In the genomic region with DNA sequence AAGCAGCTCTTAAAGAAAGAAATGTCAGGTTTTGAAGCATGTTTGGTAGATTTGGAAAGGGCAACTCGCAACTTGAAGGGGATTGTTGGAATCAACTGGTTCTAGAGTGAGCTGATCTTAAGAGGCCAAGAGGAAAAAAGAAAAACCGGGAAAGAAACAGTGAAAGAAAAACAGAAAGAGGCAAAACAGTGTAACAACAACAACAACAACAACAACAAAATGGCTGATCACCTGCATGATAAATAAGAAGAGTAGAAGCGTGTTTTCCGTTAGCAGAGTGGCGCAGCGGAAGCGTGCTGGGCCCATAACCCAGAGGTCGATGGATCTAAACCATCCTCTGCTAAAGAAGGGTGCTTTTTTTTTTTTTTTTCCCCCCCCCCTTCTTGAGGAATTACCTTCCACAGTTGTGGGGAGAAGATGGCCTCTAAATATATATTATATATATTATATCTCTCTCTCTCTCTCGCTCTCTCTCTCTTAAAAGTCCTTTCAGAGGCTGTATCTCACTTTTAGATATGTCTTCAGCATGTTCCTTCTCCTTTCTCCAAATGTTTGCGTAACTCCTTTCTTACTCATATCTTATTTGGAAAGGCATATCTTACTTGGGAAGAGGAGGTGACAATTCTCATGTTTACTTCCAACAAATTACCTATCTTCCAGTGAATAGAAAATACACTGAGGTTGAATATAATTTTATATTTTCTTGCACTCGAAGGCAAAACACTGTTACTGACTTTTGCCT, we compare ENCODE assay signal across 1 cellular context.
TF ChIP-seq lines count a peak whose summit lies in the region.

No MANE protein-coding gene starts in this region.

TF ChIP-seq in GM12878, 131 proteins besides CTCF, POLR2A, EP300 and RAD21 (continued from another document and continues in another):
- TF ChIP-seq, protein P1, sequence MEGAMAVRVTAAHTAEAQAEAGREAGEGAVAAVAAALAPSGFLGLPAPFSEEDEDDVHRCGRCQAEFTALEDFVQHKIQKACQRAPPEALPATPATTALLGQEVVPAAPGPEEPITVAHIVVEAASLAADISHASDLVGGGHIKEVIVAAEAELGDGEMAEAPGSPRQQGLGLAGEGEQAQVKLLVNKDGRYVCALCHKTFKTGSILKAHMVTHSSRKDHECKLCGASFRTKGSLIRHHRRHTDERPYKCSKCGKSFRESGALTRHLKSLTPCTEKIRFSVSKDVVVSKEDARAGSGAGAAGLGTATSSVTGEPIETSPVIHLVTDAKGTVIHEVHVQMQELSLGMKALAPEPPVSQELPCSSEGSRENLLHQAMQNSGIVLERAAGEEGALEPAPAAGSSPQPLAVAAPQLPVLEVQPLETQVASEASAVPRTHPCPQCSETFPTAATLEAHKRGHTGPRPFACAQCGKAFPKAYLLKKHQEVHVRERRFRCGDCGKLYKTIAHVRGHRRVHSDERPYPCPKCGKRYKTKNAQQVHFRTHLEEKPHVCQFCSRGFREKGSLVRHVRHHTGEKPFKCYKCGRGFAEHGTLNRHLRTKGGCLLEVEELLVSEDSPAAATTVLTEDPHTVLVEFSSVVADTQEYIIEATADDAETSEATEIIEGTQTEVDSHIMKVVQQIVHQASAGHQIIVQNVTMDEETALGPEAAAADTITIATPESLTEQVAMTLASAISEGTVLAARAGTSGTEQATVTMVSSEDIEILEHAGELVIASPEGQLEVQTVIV (IDR thresholded peaks at IDR 0.05; ENCODE audit: borderline replicate concordance, partially characterized antibody) = no peak
- TF ChIP-seq, protein P2, sequence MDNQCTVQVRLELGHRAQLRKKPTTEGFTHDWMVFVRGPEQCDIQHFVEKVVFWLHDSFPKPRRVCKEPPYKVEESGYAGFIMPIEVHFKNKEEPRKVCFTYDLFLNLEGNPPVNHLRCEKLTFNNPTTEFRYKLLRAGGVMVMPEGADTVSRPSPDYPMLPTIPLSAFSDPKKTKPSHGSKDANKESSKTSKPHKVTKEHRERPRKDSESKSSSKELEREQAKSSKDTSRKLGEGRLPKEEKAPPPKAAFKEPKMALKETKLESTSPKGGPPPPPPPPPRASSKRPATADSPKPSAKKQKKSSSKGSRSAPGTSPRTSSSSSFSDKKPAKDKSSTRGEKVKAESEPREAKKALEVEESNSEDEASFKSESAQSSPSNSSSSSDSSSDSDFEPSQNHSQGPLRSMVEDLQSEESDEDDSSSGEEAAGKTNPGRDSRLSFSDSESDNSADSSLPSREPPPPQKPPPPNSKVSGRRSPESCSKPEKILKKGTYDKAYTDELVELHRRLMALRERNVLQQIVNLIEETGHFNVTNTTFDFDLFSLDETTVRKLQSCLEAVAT (IDR thresholded peaks at IDR 0.05) = peak; percentile 62; the same call in 1 of the 2 replicates
- TF ChIP-seq ESRRA (IDR thresholded peaks at IDR 0.05; ENCODE audit: low read length) (no peak), NR2F1 (conservative IDR thresholded peaks at IDR 0.05) (no peak), SMARCA5 (IDR thresholded peaks at IDR 0.05) (no peak), CEBPB (IDR thresholded peaks at IDR 0.05; ENCODE audit: borderline replicate concordance in 1 of 2, low read depth in 2 of 2, low read length in 2 of 2) (no peak), HCFC1 (IDR thresholded peaks at IDR 0.05; ENCODE audit: low read length) (no peak), HDAC6 (IDR thresholded peaks at IDR 0.05; ENCODE audit: unreplicated experiment) (no peak), WRNIP1 (IDR thresholded peaks at IDR 0.05; ENCODE audit: borderline replicate concordance, low read depth, low read length) (no peak), NRF1 (conservative IDR thresholded peaks at IDR 0.05; ENCODE audit: low read depth, low read length) (no peak), MTA3 (IDR thresholded peaks at IDR 0.05; ENCODE audit: borderline replicate concordance, low read length) (0 out of 2 replicates have a peak, but pooled peaks have one; percentile 16), MXI1 (IDR thresholded peaks at IDR 0.05; ENCODE audit: low read depth, low read length) (no peak), ATF7 (IDR thresholded peaks at IDR 0.05; ENCODE audit: low read depth) (no peak), ZNF384 (IDR thresholded peaks at IDR 0.05; ENCODE audit: borderline replicate concordance, low read depth, low read length) (no peak), SP1 (IDR thresholded peaks at IDR 0.05; ENCODE audit: low read depth, low read length) (no peak), RELA (IDR thresholded peaks at IDR 0.05; ENCODE audit: borderline replicate concordance, partially characterized antibody) (no peak), FOXM1 (IDR thresholded peaks at IDR 0.05; ENCODE audit: low read depth, low read length) (no peak), ZNF24 (IDR thresholded peaks at IDR 0.05) (peak; percentile 81), GABPA (IDR thresholded peaks at IDR 0.05; ENCODE audit: low read depth) (no peak), EGR1 (IDR thresholded peaks at IDR 0.05; ENCODE audit: borderline replicate concordance in 1 of 2, low read depth in 2 of 2, low read length in 2 of 2) (no peak), TARDBP (IDR thresholded peaks at IDR 0.05; ENCODE audit: borderline replicate concordance) (peak; percentile 74; the same call in 1 of the 2 replicates), CHD2 (IDR thresholded peaks at IDR 0.05; ENCODE audit: borderline replicate concordance, low read depth, low read length) (no peak), ETV6 (conservative IDR thresholded peaks at IDR 0.05 in 1 of 2, IDR thresholded peaks at IDR 0.05 in 1 of 2; ENCODE audit: borderline replicate concordance in 1 of 2, low read depth in 1 of 2) (no peak), PAX5 (IDR thresholded peaks at IDR 0.05; ENCODE audit: borderline replicate concordance, low read depth, low read length) (no peak), SIX5 (IDR thresholded peaks at IDR 0.05; ENCODE audit: low read depth, low read length, severe bottlenecking) (no peak)
- TF ChIP-seq, protein P3, sequence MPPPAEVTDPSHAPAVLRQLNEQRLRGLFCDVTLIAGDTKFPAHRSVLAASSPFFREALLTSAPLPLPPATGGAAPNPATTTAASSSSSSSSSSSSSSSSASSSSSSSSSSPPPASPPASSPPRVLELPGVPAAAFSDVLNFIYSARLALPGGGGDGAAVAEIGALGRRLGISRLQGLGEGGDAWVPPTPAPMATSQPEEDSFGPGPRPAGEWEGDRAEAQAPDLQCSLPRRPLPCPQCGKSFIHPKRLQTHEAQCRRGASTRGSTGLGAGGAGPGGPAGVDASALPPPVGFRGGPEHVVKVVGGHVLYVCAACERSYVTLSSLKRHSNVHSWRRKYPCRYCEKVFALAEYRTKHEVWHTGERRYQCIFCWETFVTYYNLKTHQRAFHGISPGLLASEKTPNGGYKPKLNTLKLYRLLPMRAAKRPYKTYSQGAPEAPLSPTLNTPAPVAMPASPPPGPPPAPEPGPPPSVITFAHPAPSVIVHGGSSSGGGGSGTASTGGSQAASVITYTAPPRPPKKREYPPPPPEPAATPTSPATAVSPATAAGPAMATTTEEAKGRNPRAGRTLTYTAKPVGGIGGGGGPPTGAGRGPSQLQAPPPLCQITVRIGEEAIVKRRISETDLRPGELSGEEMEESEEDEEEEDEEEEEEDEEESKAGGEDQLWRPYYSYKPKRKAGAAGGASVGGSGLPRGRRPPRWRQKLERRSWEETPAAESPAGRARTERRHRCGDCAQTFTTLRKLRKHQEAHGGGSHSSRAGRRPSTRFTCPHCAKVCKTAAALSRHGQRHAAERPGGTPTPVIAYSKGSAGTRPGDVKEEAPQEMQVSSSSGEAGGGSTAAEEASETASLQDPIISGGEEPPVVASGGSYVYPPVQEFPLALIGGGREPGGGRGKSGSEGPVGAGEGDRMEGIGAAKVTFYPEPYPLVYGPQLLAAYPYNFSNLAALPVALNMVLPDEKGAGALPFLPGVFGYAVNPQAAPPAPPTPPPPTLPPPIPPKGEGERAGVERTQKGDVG (CRISPR knock-in tag; IDR thresholded peaks at IDR 0.05) = no peak
- TF ChIP-seq, protein P4, sequence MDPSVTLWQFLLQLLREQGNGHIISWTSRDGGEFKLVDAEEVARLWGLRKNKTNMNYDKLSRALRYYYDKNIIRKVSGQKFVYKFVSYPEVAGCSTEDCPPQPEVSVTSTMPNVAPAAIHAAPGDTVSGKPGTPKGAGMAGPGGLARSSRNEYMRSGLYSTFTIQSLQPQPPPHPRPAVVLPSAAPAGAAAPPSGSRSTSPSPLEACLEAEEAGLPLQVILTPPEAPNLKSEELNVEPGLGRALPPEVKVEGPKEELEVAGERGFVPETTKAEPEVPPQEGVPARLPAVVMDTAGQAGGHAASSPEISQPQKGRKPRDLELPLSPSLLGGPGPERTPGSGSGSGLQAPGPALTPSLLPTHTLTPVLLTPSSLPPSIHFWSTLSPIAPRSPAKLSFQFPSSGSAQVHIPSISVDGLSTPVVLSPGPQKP (IDR thresholded peaks at IDR 0.05; ENCODE audit: low read depth, low read length) = no peak
- TF ChIP-seq, protein P5, sequence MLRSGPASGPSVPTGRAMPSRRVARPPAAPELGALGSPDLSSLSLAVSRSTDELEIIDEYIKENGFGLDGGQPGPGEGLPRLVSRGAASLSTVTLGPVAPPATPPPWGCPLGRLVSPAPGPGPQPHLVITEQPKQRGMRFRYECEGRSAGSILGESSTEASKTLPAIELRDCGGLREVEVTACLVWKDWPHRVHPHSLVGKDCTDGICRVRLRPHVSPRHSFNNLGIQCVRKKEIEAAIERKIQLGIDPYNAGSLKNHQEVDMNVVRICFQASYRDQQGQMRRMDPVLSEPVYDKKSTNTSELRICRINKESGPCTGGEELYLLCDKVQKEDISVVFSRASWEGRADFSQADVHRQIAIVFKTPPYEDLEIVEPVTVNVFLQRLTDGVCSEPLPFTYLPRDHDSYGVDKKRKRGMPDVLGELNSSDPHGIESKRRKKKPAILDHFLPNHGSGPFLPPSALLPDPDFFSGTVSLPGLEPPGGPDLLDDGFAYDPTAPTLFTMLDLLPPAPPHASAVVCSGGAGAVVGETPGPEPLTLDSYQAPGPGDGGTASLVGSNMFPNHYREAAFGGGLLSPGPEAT (IDR thresholded peaks at IDR 0.05; ENCODE audit: low read depth) = no peak
- TF ChIP-seq, protein P6, sequence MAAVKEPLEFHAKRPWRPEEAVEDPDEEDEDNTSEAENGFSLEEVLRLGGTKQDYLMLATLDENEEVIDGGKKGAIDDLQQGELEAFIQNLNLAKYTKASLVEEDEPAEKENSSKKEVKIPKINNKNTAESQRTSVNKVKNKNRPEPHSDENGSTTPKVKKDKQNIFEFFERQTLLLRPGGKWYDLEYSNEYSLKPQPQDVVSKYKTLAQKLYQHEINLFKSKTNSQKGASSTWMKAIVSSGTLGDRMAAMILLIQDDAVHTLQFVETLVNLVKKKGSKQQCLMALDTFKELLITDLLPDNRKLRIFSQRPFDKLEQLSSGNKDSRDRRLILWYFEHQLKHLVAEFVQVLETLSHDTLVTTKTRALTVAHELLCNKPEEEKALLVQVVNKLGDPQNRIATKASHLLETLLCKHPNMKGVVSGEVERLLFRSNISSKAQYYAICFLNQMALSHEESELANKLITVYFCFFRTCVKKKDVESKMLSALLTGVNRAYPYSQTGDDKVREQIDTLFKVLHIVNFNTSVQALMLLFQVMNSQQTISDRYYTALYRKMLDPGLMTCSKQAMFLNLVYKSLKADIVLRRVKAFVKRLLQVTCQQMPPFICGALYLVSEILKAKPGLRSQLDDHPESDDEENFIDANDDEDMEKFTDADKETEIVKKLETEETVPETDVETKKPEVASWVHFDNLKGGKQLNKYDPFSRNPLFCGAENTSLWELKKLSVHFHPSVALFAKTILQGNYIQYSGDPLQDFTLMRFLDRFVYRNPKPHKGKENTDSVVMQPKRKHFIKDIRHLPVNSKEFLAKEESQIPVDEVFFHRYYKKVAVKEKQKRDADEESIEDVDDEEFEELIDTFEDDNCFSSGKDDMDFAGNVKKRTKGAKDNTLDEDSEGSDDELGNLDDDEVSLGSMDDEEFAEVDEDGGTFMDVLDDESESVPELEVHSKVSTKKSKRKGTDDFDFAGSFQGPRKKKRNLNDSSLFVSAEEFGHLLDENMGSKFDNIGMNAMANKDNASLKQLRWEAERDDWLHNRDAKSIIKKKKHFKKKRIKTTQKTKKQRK (IDR thresholded peaks at IDR 0.05; ENCODE audit: low read depth, low read length) = no peak
- TF ChIP-seq, protein P7, sequence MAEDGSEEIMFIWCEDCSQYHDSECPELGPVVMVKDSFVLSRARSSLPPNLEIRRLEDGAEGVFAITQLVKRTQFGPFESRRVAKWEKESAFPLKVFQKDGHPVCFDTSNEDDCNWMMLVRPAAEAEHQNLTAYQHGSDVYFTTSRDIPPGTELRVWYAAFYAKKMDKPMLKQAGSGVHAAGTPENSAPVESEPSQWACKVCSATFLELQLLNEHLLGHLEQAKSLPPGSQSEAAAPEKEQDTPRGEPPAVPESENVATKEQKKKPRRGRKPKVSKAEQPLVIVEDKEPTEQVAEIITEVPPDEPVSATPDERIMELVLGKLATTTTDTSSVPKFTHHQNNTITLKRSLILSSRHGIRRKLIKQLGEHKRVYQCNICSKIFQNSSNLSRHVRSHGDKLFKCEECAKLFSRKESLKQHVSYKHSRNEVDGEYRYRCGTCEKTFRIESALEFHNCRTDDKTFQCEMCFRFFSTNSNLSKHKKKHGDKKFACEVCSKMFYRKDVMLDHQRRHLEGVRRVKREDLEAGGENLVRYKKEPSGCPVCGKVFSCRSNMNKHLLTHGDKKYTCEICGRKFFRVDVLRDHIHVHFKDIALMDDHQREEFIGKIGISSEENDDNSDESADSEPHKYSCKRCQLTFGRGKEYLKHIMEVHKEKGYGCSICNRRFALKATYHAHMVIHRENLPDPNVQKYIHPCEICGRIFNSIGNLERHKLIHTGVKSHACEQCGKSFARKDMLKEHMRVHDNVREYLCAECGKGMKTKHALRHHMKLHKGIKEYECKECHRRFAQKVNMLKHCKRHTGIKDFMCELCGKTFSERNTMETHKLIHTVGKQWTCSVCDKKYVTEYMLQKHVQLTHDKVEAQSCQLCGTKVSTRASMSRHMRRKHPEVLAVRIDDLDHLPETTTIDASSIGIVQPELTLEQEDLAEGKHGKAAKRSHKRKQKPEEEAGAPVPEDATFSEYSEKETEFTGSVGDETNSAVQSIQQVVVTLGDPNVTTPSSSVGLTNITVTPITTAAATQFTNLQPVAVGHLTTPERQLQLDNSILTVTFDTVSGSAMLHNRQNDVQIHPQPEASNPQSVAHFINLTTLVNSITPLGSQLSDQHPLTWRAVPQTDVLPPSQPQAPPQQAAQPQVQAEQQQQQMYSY (CRISPR knock-in tag; IDR thresholded peaks at IDR 0.05) = no peak
- TF ChIP-seq, protein P8, sequence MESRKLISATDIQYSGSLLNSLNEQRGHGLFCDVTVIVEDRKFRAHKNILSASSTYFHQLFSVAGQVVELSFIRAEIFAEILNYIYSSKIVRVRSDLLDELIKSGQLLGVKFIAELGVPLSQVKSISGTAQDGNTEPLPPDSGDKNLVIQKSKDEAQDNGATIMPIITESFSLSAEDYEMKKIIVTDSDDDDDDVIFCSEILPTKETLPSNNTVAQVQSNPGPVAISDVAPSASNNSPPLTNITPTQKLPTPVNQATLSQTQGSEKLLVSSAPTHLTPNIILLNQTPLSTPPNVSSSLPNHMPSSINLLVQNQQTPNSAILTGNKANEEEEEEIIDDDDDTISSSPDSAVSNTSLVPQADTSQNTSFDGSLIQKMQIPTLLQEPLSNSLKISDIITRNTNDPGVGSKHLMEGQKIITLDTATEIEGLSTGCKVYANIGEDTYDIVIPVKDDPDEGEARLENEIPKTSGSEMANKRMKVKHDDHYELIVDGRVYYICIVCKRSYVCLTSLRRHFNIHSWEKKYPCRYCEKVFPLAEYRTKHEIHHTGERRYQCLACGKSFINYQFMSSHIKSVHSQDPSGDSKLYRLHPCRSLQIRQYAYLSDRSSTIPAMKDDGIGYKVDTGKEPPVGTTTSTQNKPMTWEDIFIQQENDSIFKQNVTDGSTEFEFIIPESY (IDR thresholded peaks at IDR 0.05) = 0 out of 2 replicates have a peak, but pooled peaks have one; percentile 37
- TF ChIP-seq, protein P9, sequence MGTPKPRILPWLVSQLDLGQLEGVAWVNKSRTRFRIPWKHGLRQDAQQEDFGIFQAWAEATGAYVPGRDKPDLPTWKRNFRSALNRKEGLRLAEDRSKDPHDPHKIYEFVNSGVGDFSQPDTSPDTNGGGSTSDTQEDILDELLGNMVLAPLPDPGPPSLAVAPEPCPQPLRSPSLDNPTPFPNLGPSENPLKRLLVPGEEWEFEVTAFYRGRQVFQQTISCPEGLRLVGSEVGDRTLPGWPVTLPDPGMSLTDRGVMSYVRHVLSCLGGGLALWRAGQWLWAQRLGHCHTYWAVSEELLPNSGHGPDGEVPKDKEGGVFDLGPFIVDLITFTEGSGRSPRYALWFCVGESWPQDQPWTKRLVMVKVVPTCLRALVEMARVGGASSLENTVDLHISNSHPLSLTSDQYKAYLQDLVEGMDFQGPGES (IDR thresholded peaks at IDR 0.05) = no peak
